9 cellular contexts compared by ENCODE assay signal in genomic region chr11:74169736-74170458, GRCh38. TPM values are rescaled to one million over a fixed set of nuclear protein-coding genes. Genes with fewer than 3 reads are reported as not detected.
DNase-seq lines count a peak whose midpoint lies in the region; ATAC-seq and TF ChIP-seq lines count a peak whose summit lies in the region.
"Had no signal": no experiment of that assay in that cellular context is flagged by ENCODE, and none has a peak within 500 bp of the region (broad histone marks: within the 10 kb centered on the region; RNA-seq: fewer than 3 reads in every experiment).

No MANE protein-coding gene starts in this region.

- H3K36me3 ChIP-seq in CD8-positive, alpha-beta T cell (ENCODE audit: insufficient read depth, low read length): peaks cover 5% of the 10 kb centered on the region
- no peaks in the 10 kb centered on the region; the same call in 1 of the 2 replicates for H3K36me3 ChIP-seq in KMS-11 (ENCODE audit: insufficient read depth)
- peaks cover 16% of the 10 kb centered on the region for H3K36me3 ChIP-seq in ectodermal cell (ENCODE audit: control insufficient read depth, insufficient read depth, low read length)
- H3K36me3 ChIP-seq in neuron (ENCODE audit: insufficient read depth, low read length): peaks cover 27% of the 10 kb centered on the region

- intact Hi-C loops in CD8-positive, alpha-beta T cell (cut with DNase I, micrococcal nuclease): loop anchor here (2.0 to 10.0 kb wide), 12 partner anchors 188 to 1735 kb away; partner anchors contain the start of genes POLD3 (in 2 of the 2), RELT (in 2 of the 2), SPCS2 (in 2 of the 2) and XRRA1 (in 2 of the 2)

- CTCF ChIA-PET in CD8-positive, alpha-beta T cell (lab: Charles Lee): interaction anchor here (1.3 to 2.0 kb wide), 2 partner anchors 11 to 15 kb away, joined by 6 to 7 read pairs; no protein-coding TSS in a partner anchor

- POLR2A ChIA-PET in CD8-positive, alpha-beta T cell (lab: Charles Lee): interaction anchor here (1.0 to 2.2 kb wide), 6 partner anchors 11 to 562 kb away, joined by 3 to 13 read pairs (median 6); partner anchors contain the start of gene LIPT2

- H3K4me1 ChIP-seq in CD8-positive, alpha-beta T cell (ENCODE audit: insufficient read depth, low read length): peaks cover 35% of the 10 kb centered on the region
- peaks cover 19% of the 10 kb centered on the region for H3K4me1 ChIP-seq in KMS-11 (ENCODE audit: low read depth, poor library complexity, severe bottlenecking)
- H3K4me1 ChIP-seq in ectodermal cell (ENCODE audit: control insufficient read depth, insufficient read depth, low read length): peaks cover 20% of the 10 kb centered on the region
- H3K4me1 ChIP-seq in neuron (ENCODE audit: insufficient read depth, low read length): peaks cover 25% of the 10 kb centered on the region

- H3K27me3 ChIP-seq in CD8-positive, alpha-beta T cell (ENCODE audit: insufficient read depth, low read length): no peaks in the 10 kb centered on the region
- H3K27me3 ChIP-seq in KMS-11 (ENCODE audit: insufficient read depth, low read depth) (no peaks in the 10 kb centered on the region), ectodermal cell (ENCODE audit: control insufficient read depth, insufficient read depth, low read length, poor library complexity, severe bottlenecking) (no peaks in the 10 kb centered on the region), neuron (ENCODE audit: insufficient read depth, low read length) (no peaks in the 10 kb centered on the region)

- DNase-seq in CD8-positive, alpha-beta T cell: no peak
- no peak for DNase-seq in anterior cingulate cortex (lab: John Stamatoyannopoulos, UW)
- no peak for DNase-seq in effector CD8-positive, alpha-beta T cell (lab: John Stamatoyannopoulos, UW)
- no peak for DNase-seq in T-helper 2 cell treated with Interferon-gamma antibody and Interleukin-4, amounts not matched to agents 5 μg/mL and 100 μg/mL, for 36 hours (ENCODE audit: low spot score)

- H3K9me3 Mint-ChIP-seq in CD8-positive, alpha-beta T cell: no peaks in the 10 kb centered on the region
- no peaks in the 10 kb centered on the region for H3K9me3 Mint-ChIP-seq in T-helper 2 cell treated with Interferon-gamma antibody and Interleukin-4, amounts not matched to agents 5 μg/mL and 100 μg/mL, for 36 hours
- H3K9me3 Mint-ChIP-seq: dendritic cell treated with granulocyte-macrophage colony-stimulating factor and Interleukin-4, amounts not matched to agents 40 ng/mL and 50 ng/mL, for 4 days had no signal

- WGBS in ectodermal cell, 2 experiments: 15 to 18% methylated on average over 9 of the region's 9 CpGs

- peaks cover 4% of the 10 kb centered on the region; the same call in 1 of the 2 replicates for H4K20me1 ChIP-seq in KMS-11 (ENCODE audit: insufficient read depth)

- H3K9me3 ChIP-seq in CD8-positive, alpha-beta T cell (ENCODE audit: low read length): no peaks in the 10 kb centered on the region
- H3K9me3 ChIP-seq in ectodermal cell (ENCODE audit: control insufficient read depth, low read length) (no peaks in the 10 kb centered on the region), neuron (ENCODE audit: low read length) (no peaks in the 10 kb centered on the region)

- ATAC-seq in CD8-positive, alpha-beta T cell: no peak
- no peak for ATAC-seq in GM21717 (IDR thresholded peaks at IDR 0.05; ENCODE audit: unreplicated experiment)

- no peak overlapping the region for H3K4me3 Mint-ChIP-seq in CD8-positive, alpha-beta T cell
- no peak overlapping the region for H3K4me3 Mint-ChIP-seq in T-helper 2 cell treated with Interferon-gamma antibody and Interleukin-4, amounts not matched to agents 5 μg/mL and 100 μg/mL, for 36 hours
- H3K4me3 Mint-ChIP-seq: dendritic cell treated with granulocyte-macrophage colony-stimulating factor and Interleukin-4, amounts not matched to agents 40 ng/mL and 50 ng/mL, for 4 days had no signal

- peak overlapping the region; percentile 80 for H3K4me3 ChIP-seq in CD8-positive, alpha-beta T cell (ENCODE audit: low read depth, low read length)
- peak overlapping the region; percentile 41 for H3K4me3 ChIP-seq in KMS-11 (IDR thresholded peaks at IDR 0.05; ENCODE audit: insufficient read depth, low read depth, low read length)
- peak overlapping the region; percentile 97 for H3K4me3 ChIP-seq in ectodermal cell (ENCODE audit: insufficient read depth, low read depth, low read length)
- H3K4me3 ChIP-seq in neuron (ENCODE audit: low read length): peak overlapping the region; percentile 76

- peak overlapping the region; percentile 86 for H3K4me2 ChIP-seq in KMS-11

- H3K4me1 Mint-ChIP-seq in CD8-positive, alpha-beta T cell (ENCODE audit: low read depth): peaks cover 32% of the 10 kb centered on the region
- H3K4me1 Mint-ChIP-seq in T-helper 2 cell treated with Interferon-gamma antibody and Interleukin-4, amounts not matched to agents 5 μg/mL and 100 μg/mL, for 36 hours (ENCODE audit: low read depth): peaks cover 10% of the 10 kb centered on the region

- no peak overlapping the region for H3K27ac Mint-ChIP-seq in CD8-positive, alpha-beta T cell
- no peak overlapping the region for H3K27ac Mint-ChIP-seq in T-helper 2 cell treated with Interferon-gamma antibody and Interleukin-4, amounts not matched to agents 5 μg/mL and 100 μg/mL, for 36 hours
- H3K27ac Mint-ChIP-seq: dendritic cell treated with granulocyte-macrophage colony-stimulating factor and Interleukin-4, amounts not matched to agents 40 ng/mL and 50 ng/mL, for 4 days had no signal

- peak overlapping the region; percentile 64 for H3K27ac ChIP-seq in CD8-positive, alpha-beta T cell (ENCODE audit: low read depth, low read length)
- H3K27ac ChIP-seq in KMS-11 (peak overlapping the region; percentile 57; the same call in 1 of the 2 replicates), ectodermal cell (ENCODE audit: insufficient read depth, low read depth, low read length, poor library complexity, severe bottlenecking) (no peak overlapping the region)

- peaks cover 29% of the 10 kb centered on the region for H3K36me3 Mint-ChIP-seq in CD8-positive, alpha-beta T cell
- peaks cover 24% of the 10 kb centered on the region for H3K36me3 Mint-ChIP-seq in T-helper 2 cell treated with Interferon-gamma antibody and Interleukin-4, amounts not matched to agents 5 μg/mL and 100 μg/mL, for 36 hours (ENCODE audit: low read depth)

- no peaks in the 10 kb centered on the region for H3K27me3 Mint-ChIP-seq in CD8-positive, alpha-beta T cell (ENCODE audit: low read depth)
- no peaks in the 10 kb centered on the region for H3K27me3 Mint-ChIP-seq in T-helper 2 cell treated with Interferon-gamma antibody and Interleukin-4, amounts not matched to agents 5 μg/mL and 100 μg/mL, for 36 hours (ENCODE audit: low read depth)
- H3K27me3 Mint-ChIP-seq: dendritic cell treated with granulocyte-macrophage colony-stimulating factor and Interleukin-4, amounts not matched to agents 40 ng/mL and 50 ng/mL, for 4 days had no signal

- no peak for TF ChIP-seq CTCF in CD8-positive, alpha-beta T cell (IDR thresholded peaks at IDR 0.05)
- no peak for TF ChIP-seq CTCF in KMS-11 (conservative IDR thresholded peaks at IDR 0.05; ENCODE audit: low read depth, low read length)

- H3K9ac ChIP-seq in KMS-11: peak overlapping the region; percentile 68; the same call in 1 of the 2 replicates

- H2AFZ ChIP-seq in KMS-11 (ENCODE audit: low read depth): peak overlapping the region; percentile 93
- H2AFZ ChIP-seq in neuron (ENCODE audit: low read depth, low read length): peak overlapping the region; percentile 51

- H3K79me2 ChIP-seq in KMS-11 (ENCODE audit: insufficient read depth, low read depth): peaks cover 22% of the 10 kb centered on the region; the same call in 1 of the 2 replicates

RNA-seq across cellular contexts. Expression of gene C2CD3, which starts 0.9 kb away (rescaled TPM):
- total RNA-seq in CD8-positive, alpha-beta T cell: 10 to 100 TPM; 27.1 to 30.5 TPM
- 22.3 TPM for polyA plus RNA-seq in ectodermal cell (2013, experiment 1 of 4)
- 24.4 TPM for polyA plus RNA-seq in ectodermal cell (2013, experiment 2 of 4)
- polyA plus RNA-seq in ectodermal cell (2013, experiment 3 of 4): 18.0 TPM
- 21.2 TPM for polyA plus RNA-seq in ectodermal cell (2013, experiment 4 of 4)

RNA-seq across cellular contexts. Expression of gene PPME1, which starts 1.2 kb away (rescaled TPM):
- total RNA-seq in CD8-positive, alpha-beta T cell: 10 to 100 TPM; 12.4 to 15.0 TPM
- 51.3 TPM for polyA plus RNA-seq in ectodermal cell (2013, experiment 1 of 4)
- 43.0 TPM for polyA plus RNA-seq in ectodermal cell (2013, experiment 2 of 4)
- polyA plus RNA-seq in ectodermal cell (2013, experiment 3 of 4): 36.3 TPM
- 42.2 TPM for polyA plus RNA-seq in ectodermal cell (2013, experiment 4 of 4)

Comparison
In these comparisons a context has a peak if more than half of its experiments do, and no peak if none do; other contexts are left out.
1. H3K4me3 ChIP-seq: peak in every context shown above with its lines; median percentile 97 in ectodermal cell; 80 in CD8-positive, alpha-beta T cell; 76 in neuron; 41 in KMS-11.